In genomic region chr3:65783117-65783516, GRCh38 we compare ENCODE assay signal across 19 cellular contexts.
"Had no signal": no experiment of that assay in that cellular context is flagged by ENCODE, and none has a peak within 500 bp of the region (broad histone marks: within the 10 kb centered on the region; RNA-seq: fewer than 3 reads in every experiment).

No MANE protein-coding gene starts in this region.

- ATAC-seq: gastrocnemius medialis, left ventricle myocardium superior, mucosa of descending colon, T-helper 17 cell had no signal

- DNase-seq: activated CD4-positive, alpha-beta memory T cell treated with anti-CD3 and anti-CD28 coated beads for 36 hours; activated CD4-positive, alpha-beta T cell treated with anti-CD3 and anti-CD28 coated beads, Interleukin-2, amount 10 ng/mL, durations not matched to agents 24 days and 14 days; activated CD4-positive, CD25-positive, alpha-beta regulatory T cell treated with anti-CD3 and anti-CD28 coated beads, Interleukin-2, amount 50 U/mL, for 72 hours; activated CD8-positive, alpha-beta memory T cell treated with anti-CD3 and anti-CD28 coated beads, Interleukin-2, amount 50 U/mL, for 4 hours; activated gamma-delta T cell; activated naive CD4-positive, alpha-beta T cell treated with anti-CD3 and anti-CD28 coated beads, Interleukin-2, amount 50 U/mL, for 16 hours; activated T-cell treated with anti-CD3 and anti-CD28 coated beads, Interleukin-2, amount 50 U/mL, for 1 hour; amygdala; caudate nucleus; gastrocnemius medialis; glutamatergic neuron; islet precursor cell; left ventricle myocardium superior; mucosa of descending colon; right lobe of liver; stimulated activated CD4-positive, alpha-beta T cell treated with anti-CD3 and anti-CD28 coated beads, Interleukin-2, amount 100 ng/mL, for 48 hours; stimulated activated naive CD4-positive, alpha-beta T cell treated with Interleukin-2 at 50 U/mL for 16 hours; T-helper 17 cell; T1000 had no signal
